In the genomic region with DNA sequence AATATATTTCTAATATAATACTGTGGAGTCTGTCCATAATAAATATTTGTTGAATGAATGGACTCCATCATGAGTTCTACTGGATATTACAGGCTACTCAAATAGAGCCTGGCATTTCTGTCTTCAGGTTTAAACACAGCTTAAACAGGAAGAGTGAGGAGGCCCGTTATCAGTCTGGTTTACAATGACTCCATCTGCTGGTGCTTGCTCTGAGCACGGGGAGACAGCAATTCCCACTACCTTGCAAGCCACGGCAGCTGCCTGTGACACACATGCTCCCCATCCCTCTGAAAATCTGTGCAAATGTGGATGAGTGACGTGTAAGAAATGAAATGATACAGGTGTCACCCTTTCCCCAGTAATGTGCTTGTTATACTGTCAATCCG, we compare ENCODE assay signal across 12 cellular contexts.
DNase-seq lines count a peak whose midpoint lies in the region; ATAC-seq and TF ChIP-seq lines count a peak whose summit lies in the region.
"Had no signal": no experiment of that assay in that cellular context is flagged by ENCODE, and none has a peak within 500 bp of the region (broad histone marks: within the 10 kb centered on the region; RNA-seq: fewer than 3 reads in every experiment).

No MANE protein-coding gene starts in this region.

- H3K9me3 ChIP-seq in left lung = no peaks in the 10 kb centered on the region
- H3K9me3 ChIP-seq: sigmoid colon, SJSA1 had no signal

- H3K36me3 ChIP-seq in left lung = peaks cover 0 to 11% of the 10 kb centered on the region in 2 donors
- H3K36me3 ChIP-seq: SJSA1 had no signal

- H3K27me3 ChIP-seq in left lung = no peaks in the 10 kb centered on the region
- H3K27me3 ChIP-seq: sigmoid colon, SJSA1 had no signal

- peaks cover 2 to 5% of the 10 kb centered on the region in 2 donors for H3K4me1 Mint-ChIP-seq in stimulated activated naive B cell treated with anti-CD40 and anti-IgM and Interleukin-4, amounts not matched to agents 10 μg/mL and 1 μg/mL and 100 μg/mL, for 72 hours
- peaks cover 7% of the 10 kb centered on the region for H3K4me1 Mint-ChIP-seq in activated T-helper 1 cell treated with anti-CD3 and anti-CD28 coated beads, Interleukin-12 subunit alpha, Interleukin-12 subunit beta, Interleukin-2, Interleukin-4 antibody, amounts not matched to agents 30 ng/mL and 10 ng/mL and 1 ng/mL, durations not matched to agents 14 hours and 24 hours and 36 hours (ENCODE audit: low read depth)

- ATAC-seq in left lung = peak; percentile 35
- ATAC-seq in HG02870 (IDR thresholded peaks at IDR 0.05; ENCODE audit: unreplicated experiment) = no peak
- ATAC-seq in stimulated activated naive B cell treated with anti-CD40 and anti-IgM and Interleukin-4, amounts not matched to agents 10 μg/mL and 1 μg/mL and 100 μg/mL, for 72 hours (replicated peaks) = no peak

- no peak overlapping the region for H3K27ac Mint-ChIP-seq in stimulated activated naive B cell treated with anti-CD40 and anti-IgM and Interleukin-4, amounts not matched to agents 10 μg/mL and 1 μg/mL and 100 μg/mL, for 72 hours
- H3K27ac Mint-ChIP-seq in activated T-helper 1 cell treated with anti-CD3 and anti-CD28 coated beads, Interleukin-12 subunit alpha, Interleukin-12 subunit beta, Interleukin-2, Interleukin-4 antibody, amounts not matched to agents 30 ng/mL and 10 ng/mL and 1 ng/mL, durations not matched to agents 14 hours and 24 hours and 36 hours = no peak overlapping the region
- H3K27ac Mint-ChIP-seq: stimulated activated naive CD8-positive, alpha-beta T cell treated with anti-CD3 and anti-CD28 coated beads, Interleukin-15, Interleukin-2, amounts not matched to agents 100 ng/mL and 50 ng/mL, for 24 hours had no signal

- no peaks in the 10 kb centered on the region for H3K9me3 Mint-ChIP-seq in stimulated activated naive B cell treated with anti-CD40 and anti-IgM and Interleukin-4, amounts not matched to agents 10 μg/mL and 1 μg/mL and 100 μg/mL, for 72 hours
- peaks cover under 1% of the 10 kb centered on the region for H3K9me3 Mint-ChIP-seq in activated T-helper 1 cell treated with anti-CD3 and anti-CD28 coated beads, Interleukin-12 subunit alpha, Interleukin-12 subunit beta, Interleukin-2, Interleukin-4 antibody, amounts not matched to agents 30 ng/mL and 10 ng/mL and 1 ng/mL, durations not matched to agents 14 hours and 24 hours and 36 hours
- H3K9me3 Mint-ChIP-seq: stimulated activated naive CD8-positive, alpha-beta T cell treated with anti-CD3 and anti-CD28 coated beads, Interleukin-15, Interleukin-2, amounts not matched to agents 100 ng/mL and 50 ng/mL, for 24 hours had no signal

- H3K27me3 Mint-ChIP-seq in stimulated activated naive B cell treated with anti-CD40 and anti-IgM and Interleukin-4, amounts not matched to agents 10 μg/mL and 1 μg/mL and 100 μg/mL, for 72 hours = no peaks in the 10 kb centered on the region
- H3K27me3 Mint-ChIP-seq in activated T-helper 1 cell treated with anti-CD3 and anti-CD28 coated beads, Interleukin-12 subunit alpha, Interleukin-12 subunit beta, Interleukin-2, Interleukin-4 antibody, amounts not matched to agents 30 ng/mL and 10 ng/mL and 1 ng/mL, durations not matched to agents 14 hours and 24 hours and 36 hours (ENCODE audit: insufficient read depth) = no peaks in the 10 kb centered on the region
- H3K27me3 Mint-ChIP-seq: stimulated activated naive CD8-positive, alpha-beta T cell treated with anti-CD3 and anti-CD28 coated beads, Interleukin-15, Interleukin-2, amounts not matched to agents 100 ng/mL and 50 ng/mL, for 24 hours had no signal

- no peak overlapping the region for H3K4me3 Mint-ChIP-seq in stimulated activated naive B cell treated with anti-CD40 and anti-IgM and Interleukin-4, amounts not matched to agents 10 μg/mL and 1 μg/mL and 100 μg/mL, for 72 hours
- H3K4me3 Mint-ChIP-seq in activated T-helper 1 cell treated with anti-CD3 and anti-CD28 coated beads, Interleukin-12 subunit alpha, Interleukin-12 subunit beta, Interleukin-2, Interleukin-4 antibody, amounts not matched to agents 30 ng/mL and 10 ng/mL and 1 ng/mL, durations not matched to agents 14 hours and 24 hours and 36 hours = no peak overlapping the region
- H3K4me3 Mint-ChIP-seq: stimulated activated naive CD8-positive, alpha-beta T cell treated with anti-CD3 and anti-CD28 coated beads, Interleukin-15, Interleukin-2, amounts not matched to agents 100 ng/mL and 50 ng/mL, for 24 hours had no signal

- no peak overlapping the region for H3K27ac ChIP-seq in left lung
- H3K27ac ChIP-seq: sigmoid colon, SJSA1 had no signal

- DNase-seq in COR-L47 (lab: John Stamatoyannopoulos, UW) (peak; percentile 2), LHCN-M2 (ENCODE audit: low read depth) (peak; percentile 22), cardiac fibroblast (ENCODE audit: low read depth in 2 of 2) (peak; percentile 55 to 63), left lung (no peak), RPMI8226 (no peak)
- DNase-seq in stimulated activated naive B cell treated with anti-CD40 and anti-IgM and Interleukin-4, amounts not matched to agents 10 μg/mL and 1 μg/mL and 100 μg/mL, for 72 hours = no peak
- DNase-seq in activated T-helper 1 cell treated with anti-CD3 and anti-CD28 coated beads, Interleukin-12 subunit alpha, Interleukin-12 subunit beta, Interleukin-2, Interleukin-4 antibody, amounts not matched to agents 30 ng/mL and 10 ng/mL and 1 ng/mL, durations not matched to agents 14 hours and 24 hours and 36 hours (ENCODE audit: low spot score) = no peak
- DNase-seq: activated effector memory CD4-positive, alpha-beta T cell treated with anti-CD3 and anti-CD28 coated beads, Interleukin-2, amount 50 U/mL, for 16 hours; sigmoid colon had no signal

- no peaks in the 10 kb centered on the region for H3K36me3 Mint-ChIP-seq in stimulated activated naive B cell treated with anti-CD40 and anti-IgM and Interleukin-4, amounts not matched to agents 10 μg/mL and 1 μg/mL and 100 μg/mL, for 72 hours
- no peaks in the 10 kb centered on the region for H3K36me3 Mint-ChIP-seq in activated T-helper 1 cell treated with anti-CD3 and anti-CD28 coated beads, Interleukin-12 subunit alpha, Interleukin-12 subunit beta, Interleukin-2, Interleukin-4 antibody, amounts not matched to agents 30 ng/mL and 10 ng/mL and 1 ng/mL, durations not matched to agents 14 hours and 24 hours and 36 hours (ENCODE audit: low read depth)

- H3K4me3 ChIP-seq in cardiac fibroblast (replicated peaks in 1 of 2; ENCODE audit: low read depth in 2 of 2, low read length in 2 of 2) (no peak overlapping the region), left lung (no peak overlapping the region)
- H3K4me3 ChIP-seq: sigmoid colon, SJSA1 had no signal

- no peaks in the 10 kb centered on the region for H3K4me1 ChIP-seq in left lung
- H3K4me1 ChIP-seq: sigmoid colon, SJSA1 had no signal

- TF ChIP-seq CTCF in cardiac fibroblast (IDR thresholded peaks at IDR 0.05; ENCODE audit: low read depth, low read length) (peak; percentile 44), left lung (IDR thresholded peaks at IDR 0.05) (no peak)

- intact Hi-C loops in left lung (cut with DNase I) = no loop called here
- intact Hi-C loops in activated T-helper 1 cell treated with anti-CD3 and anti-CD28 coated beads, Interleukin-12 subunit alpha, Interleukin-12 subunit beta, Interleukin-2, Interleukin-4 antibody, amounts not matched to agents 30 ng/mL and 10 ng/mL and 1 ng/mL, durations not matched to agents 14 hours and 24 hours and 36 hours (cut with micrococcal nuclease) = loop anchor here (1.0 kb wide), 1 partner anchor 104 kb away; no protein-coding TSS in a partner anchor

Comparison
In these comparisons a context has a peak if more than half of its experiments do, and no peak if none do; other contexts are left out.
1. DNase-seq: peak in COR-L47 (single experiment), LHCN-M2 (single experiment) and cardiac fibroblast (2 of 2); none in left lung (0 of 2), stimulated activated naive B cell treated with anti-CD40 and anti-IgM and Interleukin-4, amounts not matched to agents 10 μg/mL and 1 μg/mL and 100 μg/mL, for 72 hours (single experiment), RPMI8226 (single experiment) and activated T-helper 1 cell treated with anti-CD3 and anti-CD28 coated beads, Interleukin-12 subunit alpha, Interleukin-12 subunit beta, Interleukin-2, Interleukin-4 antibody, amounts not matched to agents 30 ng/mL and 10 ng/mL and 1 ng/mL, durations not matched to agents 14 hours and 24 hours and 36 hours (single experiment).